ENCODE assay signal across 8 cellular contexts in genomic region chr12:52010152-52010622, GRCh38. TPM values are rescaled to one million over a fixed set of nuclear protein-coding genes. Genes with fewer than 3 reads are reported as not detected.
A peak's percentile ranks its signal among the peaks of the same experiment; 100 is the strongest.
DNase-seq lines count a peak whose midpoint lies in the region; ATAC-seq and TF ChIP-seq lines count a peak whose summit lies in the region.

No MANE protein-coding gene starts in this region.

- H3K9me3 ChIP-seq in ectodermal cell (ENCODE audit: control insufficient read depth, low read length): no peaks in the 10 kb centered on the region
- no peaks in the 10 kb centered on the region for H3K9me3 ChIP-seq in tibial artery

- TF ChIP-seq POLR2A in NB4 (IDR thresholded peaks at IDR 0.05; ENCODE audit: extremely low read depth, insufficient read length): no peak

- H3K27ac ChIP-seq in ectodermal cell (ENCODE audit: insufficient read depth, low read depth, low read length, poor library complexity, severe bottlenecking): peak overlapping the region; percentile 82
- peak overlapping the region; percentile 48 to 57 for H3K27ac ChIP-seq in tibial artery

- H3K4me1 ChIP-seq in ectodermal cell (ENCODE audit: control insufficient read depth, insufficient read depth, low read length): peaks cover 20% of the 10 kb centered on the region
- peaks cover 0 to 37% (median 14%) of the 10 kb centered on the region in 4 donors for H3K4me1 ChIP-seq in tibial artery

- H3K27me3 ChIP-seq in ectodermal cell (ENCODE audit: control insufficient read depth, insufficient read depth, low read length, poor library complexity, severe bottlenecking) (peaks cover 55% of the 10 kb centered on the region), tibial artery (peaks cover 0 to 33% of the 10 kb centered on the region in 2 donors)

- TF ChIP-seq CTCF in NB4 (IDR thresholded peaks at IDR 0.05; ENCODE audit: low read depth, low read length) (no peak), tibial artery (IDR thresholded peaks at IDR 0.05) (no peak)

- H3K4me3 ChIP-seq in NB4 (ENCODE audit: low read depth, low read length) (peak overlapping the region; percentile 36), ectodermal cell (ENCODE audit: insufficient read depth, low read depth, low read length) (no peak overlapping the region), tibial artery (peak overlapping the region in 1 of 2 donors; percentile 57)

- ATAC-seq in HG02885 (IDR thresholded peaks at IDR 0.05; ENCODE audit: poor library complexity, unreplicated experiment) (no peak), GM19397 (IDR thresholded peaks at IDR 0.05; ENCODE audit: unreplicated experiment) (no peak)

- intact Hi-C loops in tibial artery (cut with DNase I; ENCODE audit: low total_unique reads): no loop called here

- H3K36me3 ChIP-seq in ectodermal cell (ENCODE audit: control insufficient read depth, insufficient read depth, low read length) (peaks cover 5% of the 10 kb centered on the region), tibial artery (peaks cover 0 to 18% (median 16%) of the 10 kb centered on the region in 3 donors)

- DNase-seq in NB4 (ENCODE audit: low read depth): peak; percentile 89
- DNase-seq in medulla oblongata (ENCODE audit: extremely low spot score): peak; percentile 72
- peak; percentile 84 to 85 for DNase-seq in tibial artery
- no peak for DNase-seq in NOMO-1 treated with DMSO at 0.1 percent for 48 hours (lab: John Stamatoyannopoulos, UW; ENCODE audit: unreplicated experiment)
- no peak for DNase-seq in activated CD8-positive, alpha-beta memory T cell treated with anti-CD3 and anti-CD28 coated beads for 24 hours

- WGBS in ectodermal cell, 2 experiments: 5 to 6% methylated on average over 11 of the region's 11 CpGs

RNA-seq across cellular contexts. Expression of gene TAMALIN, which starts 3.4 kb away (rescaled TPM):
- polyA plus RNA-seq in ectodermal cell (2013, experiment 1 of 4): 6.8 TPM
- polyA plus RNA-seq in ectodermal cell (2013, experiment 2 of 4): 6.3 TPM
- polyA plus RNA-seq in ectodermal cell (2013, experiment 3 of 4): 5.3 TPM
- 6.6 TPM for polyA plus RNA-seq in ectodermal cell (2013, experiment 4 of 4)

RNA-seq across cellular contexts. Expression of gene NR4A1, which starts 41.1 kb away (rescaled TPM):
- 18.6 TPM for polyA plus RNA-seq in ectodermal cell (2013, experiment 1 of 4)
- 13.7 TPM for polyA plus RNA-seq in ectodermal cell (2013, experiment 2 of 4)
- 13.5 TPM for polyA plus RNA-seq in ectodermal cell (2013, experiment 3 of 4)
- 14.6 TPM for polyA plus RNA-seq in ectodermal cell (2013, experiment 4 of 4)

RNA-seq across cellular contexts. Expression of gene ACVR1B, which starts 58.7 kb away (rescaled TPM):
- 25.5 TPM for polyA plus RNA-seq in ectodermal cell (2013, experiment 1 of 4)
- 30.7 TPM for polyA plus RNA-seq in ectodermal cell (2013, experiment 2 of 4)
- polyA plus RNA-seq in ectodermal cell (2013, experiment 3 of 4): 19.6 TPM
- polyA plus RNA-seq in ectodermal cell (2013, experiment 4 of 4): 23.3 TPM

RNA-seq across cellular contexts. Expression of gene ATG101, which starts 59.6 kb away (rescaled TPM):
- 32.3 TPM for polyA plus RNA-seq in ectodermal cell (2013, experiment 1 of 4)
- 29.6 TPM for polyA plus RNA-seq in ectodermal cell (2013, experiment 2 of 4)
- polyA plus RNA-seq in ectodermal cell (2013, experiment 3 of 4): 19.9 TPM
- polyA plus RNA-seq in ectodermal cell (2013, experiment 4 of 4): 23.9 TPM

Comparison
In these comparisons a context has a peak if more than half of its experiments do, and no peak if none do; other contexts are left out.
1. DNase-seq: peak in NB4 (single experiment), medulla oblongata (single experiment) and tibial artery (2 of 2); none in NOMO-1 treated with DMSO at 0.1 percent for 48 hours (single experiment) and activated CD8-positive, alpha-beta memory T cell treated with anti-CD3 and anti-CD28 coated beads for 24 hours (single experiment).